Comparison of ENCODE assay signal across 28 cellular contexts in the genomic region with DNA sequence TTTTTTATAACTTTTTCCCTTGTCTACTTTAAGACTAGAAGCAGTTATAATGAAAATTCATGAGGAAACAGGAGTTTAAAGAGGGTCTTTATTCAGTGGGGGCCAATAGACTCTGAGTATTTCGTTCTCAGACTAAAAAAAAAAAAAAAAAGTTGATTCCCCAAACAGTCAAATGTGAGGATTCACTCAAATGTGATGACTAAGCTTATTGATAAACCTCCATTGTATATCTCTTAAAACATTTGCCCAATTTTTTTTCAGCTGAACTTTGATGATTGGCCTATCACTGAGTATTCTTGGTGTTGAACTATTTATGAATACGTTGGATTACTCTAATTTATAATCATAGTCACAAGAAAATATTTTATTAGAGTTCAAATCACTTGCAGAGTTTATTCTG.
"Had no signal": no experiment of that assay in that cellular context is flagged by ENCODE, and none has a peak within 500 bp of the region (broad histone marks: within the 10 kb centered on the region; RNA-seq: fewer than 3 reads in every experiment).

No MANE protein-coding gene starts in this region.

- H3K27me3 ChIP-seq: ascending aorta, cardiac muscle cell had no signal

- H3K4me1 ChIP-seq: ascending aorta had no signal

- DNase-seq: activated B cell treated with CpG ODN at 0.5 μM for 24 hours; activated CD4-positive, alpha-beta memory T cell treated with anti-CD3 and anti-CD28 coated beads for 36 hours; activated CD4-positive, alpha-beta T cell treated with anti-CD3 and anti-CD28 coated beads for 4 hours; activated CD4-positive, alpha-beta T cell treated with anti-CD3 and anti-CD28 coated beads, Interleukin-2, amount 10 ng/mL, durations not matched to agents 24 days and 14 days; activated CD4-positive, alpha-beta T cell treated with anti-CD3 and anti-CD28 coated beads, Interleukin-2, amount 50 U/mL, for 1 hour; activated CD4-positive, alpha-beta T cell treated with anti-CD3 and anti-CD28 coated beads, Interleukin-2, amount 50 U/mL, for 4 hours; activated CD4-positive, CD25-positive, alpha-beta regulatory T cell treated with anti-CD3 and anti-CD28 coated beads, Interleukin-2, amount 50 U/mL, for 72 hours; activated CD8-positive, alpha-beta memory T cell treated with anti-CD3 and anti-CD28 coated beads, Interleukin-2, amount 50 U/mL, for 4 hours; activated CD8-positive, alpha-beta T cell treated with anti-CD3 and anti-CD28 coated beads for 36 hours; activated effector memory CD4-positive, alpha-beta T cell treated with Interleukin-2 at 50 U/mL for 16 hours; activated gamma-delta T cell; activated naive CD4-positive, alpha-beta T cell treated with anti-CD3 and anti-CD28 coated beads, Interleukin-2, amount 10 ng/mL, durations not matched to agents 7 days and 5 days; activated naive CD4-positive, alpha-beta T cell treated with Interleukin-2 at 50 U/mL for 16 hours; activated naive CD8-positive, alpha-beta T cell treated with anti-CD3 and anti-CD28 coated beads, Interleukin-2, amount 10 ng/mL, durations not matched to agents 7 days and 5 days; activated naive CD8-positive, alpha-beta T cell treated with anti-CD3 and anti-CD28 coated beads, Interleukin-2, amount 50 U/mL, for 24 hours; activated T-cell treated with anti-CD3 and anti-CD28 coated beads for 4 hours; activated T-cell treated with anti-CD3 and anti-CD28 coated beads, Interleukin-2, amount 50 U/mL, for 24 hours; activated T-cell treated with anti-CD3 and anti-CD28 coated beads, Interleukin-2, amount 50 U/mL, for 48 hours; amygdala; anterior cingulate cortex; cerebellar nuclear complex; T-helper 2 cell; T-helper 9 cell had no signal

- H3K4me3 ChIP-seq: ascending aorta, cardiac muscle cell had no signal

- H3K9me3 ChIP-seq: ascending aorta had no signal

- ATAC-seq: activated CD8-positive, alpha-beta T cell treated with anti-CD3 and anti-CD28 coated beads for 36 hours; activated naive CD8-positive, alpha-beta T cell treated with anti-CD3 and anti-CD28 coated beads, Interleukin-2, amount 50 U/mL, for 24 hours had no signal

- FAIRE-seq: bronchial epithelial cell, TTC549 had no signal

- H3K36me3 ChIP-seq: cardiac muscle cell had no signal

- H3K27ac ChIP-seq: ascending aorta, cardiac muscle cell, VCaP had no signal
